Comparison of ENCODE assay signal across 22 cellular contexts in the genomic region with DNA sequence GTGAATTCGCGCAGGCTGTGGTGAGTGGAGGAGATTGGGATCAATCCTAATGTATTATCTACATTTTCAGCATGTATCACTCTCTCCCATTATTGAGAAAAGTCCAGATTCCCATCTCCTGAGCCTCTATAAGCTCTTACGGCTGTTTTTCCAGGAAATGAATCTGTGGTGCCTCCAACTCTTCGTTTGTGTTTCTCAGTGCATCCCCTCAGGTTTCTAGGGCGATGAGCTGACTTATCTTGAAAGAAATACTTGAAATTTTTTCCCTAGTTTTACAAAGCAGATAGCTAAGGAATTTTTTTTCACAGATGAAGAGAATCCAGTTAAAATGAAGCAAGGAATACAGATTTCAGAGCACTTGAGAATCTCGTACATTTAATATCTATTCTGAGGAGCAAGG.
"Had no signal": no experiment of that assay in that cellular context is flagged by ENCODE, and none has a peak within 500 bp of the region (broad histone marks: within the 10 kb centered on the region; RNA-seq: fewer than 3 reads in every experiment).

No MANE protein-coding gene starts in this region.

- H3K36me3 Mint-ChIP-seq: stimulated activated effector memory CD8-positive, alpha-beta T cell treated with anti-CD3 and anti-CD28 coated beads, Interleukin-12 subunit alpha, Interleukin-12 subunit beta, amount 100 ng/mL, for 72 hours had no signal

- ATAC-seq: activated CD4-positive, CD25-positive, alpha-beta regulatory T cell treated with anti-CD3 and anti-CD28 coated beads, Interleukin-2, amount 50 U/mL, for 24 hours; activated naive CD8-positive, alpha-beta T cell treated with anti-CD3 and anti-CD28 coated beads, Interleukin-2, amount 50 U/mL, for 24 hours; activated T-cell treated with anti-CD3 and anti-CD28 coated beads, Interleukin-2, amount 50 U/mL, for 72 hours; heart right ventricle; right lobe of liver; stimulated activated effector memory CD8-positive, alpha-beta T cell treated with anti-CD3 and anti-CD28 coated beads, Interleukin-12 subunit alpha, Interleukin-12 subunit beta, amount 100 ng/mL, for 72 hours had no signal

- DNase-seq: activated CD4-positive, alpha-beta memory T cell treated with anti-CD3 and anti-CD28 coated beads, Interleukin-2, amount 10 ng/mL, durations not matched to agents 7 days and 5 days; activated CD4-positive, alpha-beta T cell treated with anti-CD3 and anti-CD28 coated beads, Interleukin-2, amount 10 ng/mL, durations not matched to agents 24 days and 14 days; activated effector memory CD4-positive, alpha-beta T cell treated with anti-CD3 and anti-CD28 coated beads, Interleukin-2, amount 50 U/mL, for 16 hours; activated naive CD4-positive, alpha-beta T cell treated with anti-CD3 and anti-CD28 coated beads, Interleukin-2, amount 50 U/mL, for 16 hours; activated naive CD8-positive, alpha-beta T cell treated with anti-CD3 and anti-CD28 coated beads, Interleukin-2, amount 50 U/mL, for 24 hours; activated T-cell treated with anti-CD3 and anti-CD28 coated beads, Interleukin-2, amount 50 U/mL, for 72 hours; colonic mucosa; heart right ventricle; left ventricle myocardium inferior; right lobe of liver; stimulated activated CD4-positive, alpha-beta T cell treated with anti-CD3 and anti-CD28 coated beads, Interleukin-2, amount 100 ng/mL, for 24 hours; stomach; T-helper 2 cell; upper lobe of left lung had no signal

- H3K27ac ChIP-seq: colonic mucosa, heart right ventricle, left ventricle myocardium inferior, right lobe of liver, SK-N-MC, skin epidermis, stomach, thoracic aorta, upper lobe of left lung, VCaP had no signal

- H3K4me3 Mint-ChIP-seq: activated CD4-positive, alpha-beta memory T cell treated with anti-CD3 and anti-CD28 coated beads, Interleukin-2, amount 10 ng/mL, durations not matched to agents 7 days and 5 days; activated CD4-positive, alpha-beta T cell treated with anti-CD3 and anti-CD28 coated beads, Interleukin-2, amount 10 ng/mL, durations not matched to agents 24 days and 14 days; activated naive CD8-positive, alpha-beta T cell treated with anti-CD3 and anti-CD28 coated beads, Interleukin-2, amount 50 U/mL, for 24 hours; activated T-cell treated with anti-CD3 and anti-CD28 coated beads, Interleukin-2, amount 50 U/mL, for 72 hours; central memory CD8-positive, alpha-beta T cell; nephron; stimulated activated effector memory CD8-positive, alpha-beta T cell treated with anti-CD3 and anti-CD28 coated beads, Interleukin-12 subunit alpha, Interleukin-12 subunit beta, amount 100 ng/mL, for 72 hours had no signal

- H3K4me3 ChIP-seq: colonic mucosa, heart right ventricle, left ventricle myocardium inferior, right lobe of liver, SK-N-MC, skin epidermis, stomach, thoracic aorta, upper lobe of left lung had no signal

- H3K9me3 ChIP-seq: colonic mucosa, heart right ventricle, left ventricle myocardium inferior, right lobe of liver, stomach, thoracic aorta, upper lobe of left lung had no signal

- H3K4me1 Mint-ChIP-seq: activated CD4-positive, alpha-beta memory T cell treated with anti-CD3 and anti-CD28 coated beads, Interleukin-2, amount 10 ng/mL, durations not matched to agents 7 days and 5 days; activated CD4-positive, alpha-beta T cell treated with anti-CD3 and anti-CD28 coated beads, Interleukin-2, amount 10 ng/mL, durations not matched to agents 24 days and 14 days; activated naive CD8-positive, alpha-beta T cell treated with anti-CD3 and anti-CD28 coated beads, Interleukin-2, amount 50 U/mL, for 24 hours; central memory CD8-positive, alpha-beta T cell; nephron; stimulated activated effector memory CD8-positive, alpha-beta T cell treated with anti-CD3 and anti-CD28 coated beads, Interleukin-12 subunit alpha, Interleukin-12 subunit beta, amount 100 ng/mL, for 72 hours had no signal

- H3K4me1 ChIP-seq: colonic mucosa, heart right ventricle, left ventricle myocardium inferior, right lobe of liver, stomach, upper lobe of left lung had no signal

- H3K27me3 ChIP-seq: colonic mucosa, right lobe of liver, stomach, upper lobe of left lung had no signal

- H3K27me3 Mint-ChIP-seq: activated CD4-positive, alpha-beta T cell treated with anti-CD3 and anti-CD28 coated beads, Interleukin-2, amount 10 ng/mL, durations not matched to agents 24 days and 14 days; activated naive CD8-positive, alpha-beta T cell treated with anti-CD3 and anti-CD28 coated beads, Interleukin-2, amount 50 U/mL, for 24 hours had no signal

- H3K36me3 ChIP-seq: colonic mucosa, heart right ventricle, left ventricle myocardium inferior, right lobe of liver, stomach, thoracic aorta, upper lobe of left lung had no signal

- H3K27ac Mint-ChIP-seq: activated CD4-positive, alpha-beta memory T cell treated with anti-CD3 and anti-CD28 coated beads, Interleukin-2, amount 10 ng/mL, durations not matched to agents 7 days and 5 days; activated CD4-positive, alpha-beta T cell treated with anti-CD3 and anti-CD28 coated beads, Interleukin-2, amount 10 ng/mL, durations not matched to agents 24 days and 14 days; activated naive CD8-positive, alpha-beta T cell treated with anti-CD3 and anti-CD28 coated beads, Interleukin-2, amount 50 U/mL, for 24 hours; activated T-cell treated with anti-CD3 and anti-CD28 coated beads, Interleukin-2, amount 50 U/mL, for 72 hours; nephron; stimulated activated effector memory CD8-positive, alpha-beta T cell treated with anti-CD3 and anti-CD28 coated beads, Interleukin-12 subunit alpha, Interleukin-12 subunit beta, amount 100 ng/mL, for 72 hours had no signal

- H3K9me3 Mint-ChIP-seq: activated CD4-positive, alpha-beta memory T cell treated with anti-CD3 and anti-CD28 coated beads, Interleukin-2, amount 10 ng/mL, durations not matched to agents 7 days and 5 days; activated CD4-positive, alpha-beta T cell treated with anti-CD3 and anti-CD28 coated beads, Interleukin-2, amount 10 ng/mL, durations not matched to agents 24 days and 14 days; activated naive CD8-positive, alpha-beta T cell treated with anti-CD3 and anti-CD28 coated beads, Interleukin-2, amount 50 U/mL, for 24 hours; activated T-cell treated with anti-CD3 and anti-CD28 coated beads, Interleukin-2, amount 50 U/mL, for 72 hours; central memory CD8-positive, alpha-beta T cell; nephron; stimulated activated effector memory CD8-positive, alpha-beta T cell treated with anti-CD3 and anti-CD28 coated beads, Interleukin-12 subunit alpha, Interleukin-12 subunit beta, amount 100 ng/mL, for 72 hours had no signal
